In the genomic region with DNA sequence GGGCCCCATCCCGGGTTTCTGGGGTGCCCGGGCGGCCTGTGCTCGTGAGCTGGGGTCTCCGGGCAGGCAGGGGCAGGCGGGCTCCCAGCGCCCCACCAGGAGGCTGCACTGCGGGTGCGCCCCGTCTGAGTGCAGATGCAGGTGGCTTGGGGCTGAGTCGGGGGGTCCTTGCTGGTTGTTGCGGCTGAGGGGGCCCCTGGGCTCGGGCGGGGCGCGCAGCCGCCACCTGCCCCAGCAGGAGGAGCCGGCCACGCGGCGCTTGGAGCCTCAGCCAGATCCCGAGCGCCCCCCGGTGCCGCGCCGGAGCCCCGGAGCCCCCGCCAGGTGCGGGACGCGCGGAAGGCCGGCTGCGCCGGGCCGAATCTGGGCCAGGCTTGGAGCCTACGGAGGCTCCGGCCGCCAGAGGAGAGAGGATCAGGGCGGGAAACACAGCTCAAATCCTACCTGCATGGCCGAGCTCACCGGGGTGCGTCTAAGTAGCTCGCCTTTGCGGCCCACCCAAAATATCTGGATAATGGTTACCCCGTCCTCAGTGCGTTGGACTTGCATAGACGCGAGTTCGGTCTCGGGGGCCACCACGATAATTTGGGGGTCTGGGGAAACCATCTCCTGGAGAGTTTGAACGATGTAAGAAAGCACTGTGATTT, we compare ENCODE assay signal across 1 cellular context.
TF ChIP-seq lines count a peak whose summit lies in the region.

No MANE protein-coding gene starts in this region.

TF ChIP-seq in A549, 52 proteins besides CTCF, POLR2A, EP300 and RAD21:
- TF ChIP-seq, protein P1, sequence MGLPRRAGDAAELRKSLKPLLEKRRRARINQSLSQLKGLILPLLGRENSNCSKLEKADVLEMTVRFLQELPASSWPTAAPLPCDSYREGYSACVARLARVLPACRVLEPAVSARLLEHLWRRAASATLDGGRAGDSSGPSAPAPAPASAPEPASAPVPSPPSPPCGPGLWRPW (IDR thresholded peaks at IDR 0.05) = no peak
- TF ChIP-seq NFE2L2 (conservative IDR thresholded peaks at IDR 0.05; ENCODE audit: low read length) = no peak
- TF ChIP-seq ZFP36 (IDR thresholded peaks at IDR 0.05; ENCODE audit: borderline replicate concordance, partially characterized antibody) = no peak
TF ChIP-seq in A549: peak in this region for 0.
